8 cellular contexts compared by ENCODE assay signal in genomic region chr10:67697646-67698245, GRCh38. TPM values are rescaled to one million over a fixed set of nuclear protein-coding genes. Genes with fewer than 3 reads are reported as not detected.
DNase-seq lines count a peak whose midpoint lies in the region; ATAC-seq, FAIRE-seq and TF ChIP-seq lines count a peak whose summit lies in the region.

No MANE protein-coding gene starts in this region.

- POLR2A ChIA-PET in H1 (lab: Charles Lee; ENCODE audit: partially characterized antibody), result no interaction called here

- TF ChIP-seq EP300 in H1 (IDR thresholded peaks at IDR 0.05; ENCODE audit: borderline replicate concordance in 1 of 2, low read depth in 2 of 2, low read length in 2 of 2), result no peak

- H3K27me3 ChIP-seq in H1 (replicated peaks in 1 of 4; ENCODE audit: control insufficient read depth in 3 of 4, extremely low read depth in 1 of 4, insufficient read depth in 3 of 4, low read length in 3 of 4), result no peaks in the 10 kb centered on the region

- H3K18ac ChIP-seq in H1 (ENCODE audit: extremely low read depth, low read length), result no peak overlapping the region

- H3K23me2 ChIP-seq in H1 (ENCODE audit: low read depth, low read length), result no peaks in the 10 kb centered on the region

- H3K27ac ChIP-seq in H1 (ENCODE audit: low read depth, low read length), result no peak overlapping the region

- H3K56ac ChIP-seq in H1 (replicated peaks; ENCODE audit: insufficient read length, low read depth, low read length), result no peak overlapping the region

- no peak overlapping the region for H2BK120ac ChIP-seq in H1 (replicated peaks; ENCODE audit: low read depth, low read length)

- H3K27ac Mint-ChIP-seq in activated naive CD4-positive, alpha-beta T cell treated with anti-CD3 and anti-CD28 coated beads for 36 hours, result no peak overlapping the region
- H3K27ac Mint-ChIP-seq in mesothelial cell of epicardium, result peak overlapping the region; percentile 53

- H3K4me3 Mint-ChIP-seq in activated naive CD4-positive, alpha-beta T cell treated with anti-CD3 and anti-CD28 coated beads for 36 hours, result no peak overlapping the region
- H3K4me3 Mint-ChIP-seq in mesothelial cell of epicardium, result no peak overlapping the region

- H3K23ac ChIP-seq in H1 (ENCODE audit: insufficient read length), result no peak overlapping the region

- H3K4me1 ChIP-seq in H1 (replicated peaks in 1 of 4; ENCODE audit: control insufficient read depth in 3 of 4, insufficient read depth in 4 of 4, low read length in 3 of 4), result no peaks in the 10 kb centered on the region

- DNase-seq in activated naive CD4-positive, alpha-beta T cell treated with anti-CD3 and anti-CD28 coated beads for 36 hours, result peak; percentile 10
- DNase-seq in activated naive CD4-positive, alpha-beta T cell treated with anti-CD3 and anti-CD28 coated beads, Interleukin-2, amount 50 U/mL, for 16 hours, result no peak
- DNase-seq in HT1080 (ENCODE audit: low read depth), result peak; percentile 25
- peak; percentile 64 for DNase-seq in RPMI8226
- DNase-seq in H1 (ENCODE audit: low read depth in 1 of 2, low spot score in 2 of 2), result no peak
- DNase-seq in mesothelial cell of epicardium (ENCODE audit: low spot score in 2 of 2, unreplicated experiment in 2 of 2), result peak in 1 of 2 experiments; percentile 40
- DNase-seq in SKM-1 (lab: John Stamatoyannopoulos, UW; ENCODE audit: unreplicated experiment), result no peak

- 32% methylated on average over 2 of the region's 2 CpGs; no CpG with 5 or more reads in 1 of the 2 experiments for WGBS in H1 (ENCODE audit: extremely low coverage in 1 of 2, insufficient coverage in 1 of 2, insufficient read length in 1 of 2, insufficient replicate concordance in 2 of 2, low coverage in 1 of 2, low lambda C conversion rate in 2 of 2, missing lambda C conversion rate in 1 of 2), 2 experiments

- H4K91ac ChIP-seq in H1 (replicated peaks; ENCODE audit: insufficient read length, low read length), result no peak overlapping the region

- TF ChIP-seq CTCF in H1 (IDR thresholded peaks at IDR 0.05; ENCODE audit: control extremely low read depth in 1 of 3, insufficient read depth in 1 of 3, low read depth in 1 of 3, low read length in 3 of 3) (peak in 2 of 3 experiments; percentile 57 to 59; a peak in 3 of 4 replicates), mesothelial cell of epicardium (IDR thresholded peaks at IDR 0.05; ENCODE audit: unreplicated experiment) (peak; percentile 66)

- peaks cover 4% of the 10 kb centered on the region for H3K9me3 Mint-ChIP-seq in activated naive CD4-positive, alpha-beta T cell treated with anti-CD3 and anti-CD28 coated beads for 36 hours
- peaks cover 13% of the 10 kb centered on the region for H3K9me3 Mint-ChIP-seq in mesothelial cell of epicardium

- no peak overlapping the region for H2BK5ac ChIP-seq in H1 (ENCODE audit: low read depth, low read length)

- no peak overlapping the region for H3K4ac ChIP-seq in H1 (replicated peaks; ENCODE audit: insufficient read length, low read depth, low read length)

- peaks cover 10% of the 10 kb centered on the region for H3K27me3 Mint-ChIP-seq in activated naive CD4-positive, alpha-beta T cell treated with anti-CD3 and anti-CD28 coated beads for 36 hours (ENCODE audit: low read depth)
- no peaks in the 10 kb centered on the region for H3K27me3 Mint-ChIP-seq in mesothelial cell of epicardium (ENCODE audit: low read depth)

- H3K4me2 ChIP-seq in H1 (ENCODE audit: insufficient read depth in 1 of 2, low read depth in 2 of 2, low read length in 2 of 2), result no peak overlapping the region

- peak; percentile 64 to 67 for TF ChIP-seq RAD21 in H1 (IDR thresholded peaks at IDR 0.05 in 1 of 2, conservative IDR thresholded peaks at IDR 0.05 in 1 of 2; ENCODE audit: low read depth in 2 of 2, low read length in 2 of 2)

- peak; percentile 84 for ATAC-seq in GM21423 (IDR thresholded peaks at IDR 0.05; ENCODE audit: unreplicated experiment)

- FAIRE-seq in H1 (lab: Jason Lieb, UNC), result peak; percentile 45

- H3K14ac ChIP-seq in H1 (ENCODE audit: insufficient read length), result no peak overlapping the region

- H3K4me1 Mint-ChIP-seq in activated naive CD4-positive, alpha-beta T cell treated with anti-CD3 and anti-CD28 coated beads for 36 hours (ENCODE audit: low read depth), result no peaks in the 10 kb centered on the region
- H3K4me1 Mint-ChIP-seq in mesothelial cell of epicardium, result peaks cover 25% of the 10 kb centered on the region

- peaks cover 6 to 13% of the 10 kb centered on the region in 2 experiments; a peak in 3 of 4 replicates for H3K9me3 ChIP-seq in H1 (ENCODE audit: insufficient read depth in 2 of 2, low read depth in 1 of 2, low read length in 1 of 2)

- peak overlapping the region; percentile 97; the same call in 1 of the 2 replicates for H2AFZ ChIP-seq in H1 (ENCODE audit: low read length)

- H3K79me1 ChIP-seq in H1 (ENCODE audit: low read depth, low read length), result no peaks in the 10 kb centered on the region

- no peaks in the 10 kb centered on the region for H3K36me3 Mint-ChIP-seq in activated naive CD4-positive, alpha-beta T cell treated with anti-CD3 and anti-CD28 coated beads for 36 hours (ENCODE audit: low read depth)
- peaks cover 2% of the 10 kb centered on the region for H3K36me3 Mint-ChIP-seq in mesothelial cell of epicardium

- CTCF ChIA-PET in activated naive CD4-positive, alpha-beta T cell treated with anti-CD3 and anti-CD28 coated beads for 36 hours (lab: Charles Lee), result interaction anchor here (0.6 to 4.8 kb wide), 34 partner anchors 10 to 925 kb away, joined by 3 to 169 read pairs (median 4); no protein-coding TSS in a partner anchor
- CTCF ChIA-PET in H1 (lab: Charles Lee; ENCODE audit: partially characterized antibody), result interaction anchor here (0.6 to 4.1 kb wide), 38 partner anchors 9 to 1119 kb away, joined by 3 to 82 read pairs (median 6); no protein-coding TSS in a partner anchor

- H3K4me3 ChIP-seq in H1 (ENCODE audit: extremely low read depth in 1 of 4, insufficient read depth in 2 of 4, low read depth in 3 of 4, low read length in 4 of 4), result no peak overlapping the region

- no peak overlapping the region for H4K8ac ChIP-seq in H1 (ENCODE audit: extremely low read depth, insufficient read depth, low read length)

- H2BK20ac ChIP-seq in H1 (ENCODE audit: low read length), result no peak overlapping the region

- no peaks in the 10 kb centered on the region for H3K36me3 ChIP-seq in H1 (ENCODE audit: control insufficient read depth in 2 of 4, insufficient read depth in 4 of 4, low read length in 3 of 4)

- H2BK15ac ChIP-seq in H1 (ENCODE audit: low read length), result no peak overlapping the region

- H3K9ac ChIP-seq in H1 (replicated peaks in 1 of 4; ENCODE audit: extremely low read depth in 1 of 4, low read depth in 3 of 4, low read length in 3 of 4), result no peak overlapping the region

- no peak overlapping the region for H2BK12ac ChIP-seq in H1 (ENCODE audit: low read depth, low read length)

- H2AK5ac ChIP-seq in H1 (ENCODE audit: low read depth, low read length), result no peak overlapping the region

- no peaks in the 10 kb centered on the region for H4K20me1 ChIP-seq in H1 (replicated peaks in 1 of 2; ENCODE audit: control insufficient read depth in 1 of 2, insufficient read depth in 2 of 2, low read length in 2 of 2)

- no peaks in the 10 kb centered on the region for H3K79me2 ChIP-seq in H1 (ENCODE audit: control insufficient read depth in 1 of 2, insufficient read depth in 2 of 2, low read length in 2 of 2)

- intact Hi-C loops in activated naive CD4-positive, alpha-beta T cell treated with anti-CD3 and anti-CD28 coated beads for 36 hours (cut with micrococcal nuclease), result loop anchor here (1.0 to 10.0 kb wide), 4 partner anchors 31 to 457 kb away; no protein-coding TSS in a partner anchor

- H4K5ac ChIP-seq in H1 (ENCODE audit: insufficient read length, low read depth, low read length), result no peak overlapping the region

- TF ChIP-seq POLR2A in H1 (IDR thresholded peaks at IDR 0.05; ENCODE audit: control extremely low read depth in 1 of 2, low read depth in 2 of 2, low read length in 2 of 2), result no peak

TF ChIP-seq in H1, 55 proteins besides CTCF, POLR2A, EP300 and RAD21:
- TF ChIP-seq CREB1 (IDR thresholded peaks at IDR 0.05) (no peak), ATF3 (IDR thresholded peaks at IDR 0.05; ENCODE audit: insufficient read depth, low read depth, low read length) (no peak)

RNA-seq across cellular contexts. Expression of gene CTNNA3, which starts 1.8 kb away (rescaled TPM):
- not detected for total RNA-seq in activated naive CD4-positive, alpha-beta T cell treated with anti-CD3 and anti-CD28 coated beads for 36 hours
- total RNA-seq in HT1080 (2014; rRNA removed; shearing (Covaris generic)), result not detected in 2 replicates
- polyA plus RNA-seq in HT1080 (2015; cell fraction: cytosol; rRNA removed), result not detected in 2 replicates
- polyA plus RNA-seq in HT1080 (2015; cell fraction: nucleus; rRNA removed), result not detected in 2 replicates
- 1.5 TPM in 2 replicates for total RNA-seq in H1 (2021; fragmentation: NEBNext Ultra II Directional; extraction: Animal tissue kit (Norgen Biotek cat#: 25700))
- polyA plus RNA-seq in H1 (2011; rRNA removed), result 1.3 TPM in 2 replicates
- polyA plus RNA-seq in H1 (2011; cell fraction: cytosol; rRNA removed), result 1.5 TPM
- 7.9 TPM for polyA plus RNA-seq in H1 (2011; cell fraction: nucleus; rRNA removed)
- polyA plus RNA-seq in H1 (2012, experiment 1 of 2), result 1.4 to 2.8 TPM (median 2.4 TPM) in 4 replicates
- polyA plus RNA-seq in H1 (2012, experiment 2 of 2), result 0.47 TPM
- 3.4 TPM for polyA plus RNA-seq in H1 (2013, experiment 1 of 2)
- 3.6 TPM for polyA plus RNA-seq in H1 (2013, experiment 2 of 2)
- polyA minus RNA-seq in H1 (2011; rRNA and poly(A)+ RNA removed), result 26.5 and 44.1 TPM in 2 replicates
- polyA minus RNA-seq in H1 (2011; cell fraction: cytosol; rRNA and poly(A)+ RNA removed), result 7.6 TPM
- polyA minus RNA-seq in H1 (2011; cell fraction: nucleus; rRNA and poly(A)+ RNA removed), result 141 TPM
- total RNA-seq in mesothelial cell of epicardium, result 14.2 to 17.6 TPM (median 14.2 TPM) in 3 replicates

Comparison
In these comparisons a context has a peak if more than half of its experiments do, and no peak if none do; other contexts are left out.
1. DNase-seq: peak in activated naive CD4-positive, alpha-beta T cell treated with anti-CD3 and anti-CD28 coated beads for 36 hours (single experiment), HT1080 (single experiment) and RPMI8226 (single experiment); none in activated naive CD4-positive, alpha-beta T cell treated with anti-CD3 and anti-CD28 coated beads, Interleukin-2, amount 50 U/mL, for 16 hours (single experiment), H1 (0 of 2) and SKM-1 (single experiment).